In genomic region chr20:14947536-14947935, GRCh38 we compare ENCODE assay signal across 14 cellular contexts.
A peak's percentile ranks its signal among the peaks of the same experiment; 100 is the strongest.
DNase-seq lines count a peak whose midpoint lies in the region; ATAC-seq and TF ChIP-seq lines count a peak whose summit lies in the region.
"Had no signal": no experiment of that assay in that cellular context is flagged by ENCODE, and none has a peak within 500 bp of the region (broad histone marks: within the 10 kb centered on the region; RNA-seq: fewer than 3 reads in every experiment).

No MANE protein-coding gene starts in this region.

- H3K4me2 ChIP-seq in parathyroid adenoma (ENCODE audit: low read length) = no peak overlapping the region
- H3K4me2 ChIP-seq: A549 had no signal

- DNase-seq in islet precursor cell (peak; percentile 68), Peyer's patch (no peak), lower lobe of right lung (no peak)
- no peak for DNase-seq in activated CD4-positive, alpha-beta T cell treated with anti-CD3 and anti-CD28 coated beads, Interleukin-2, amount 10 ng/mL, durations not matched to agents 7 days and 5 days
- DNase-seq: BE2C; CD4-positive, alpha-beta memory T cell; DMS153; DMS79 treated with DMSO at 0.1 percent for 48 hours; GF-D8; H7 had no signal

- H3K4me1 Mint-ChIP-seq in activated CD4-positive, alpha-beta T cell treated with anti-CD3 and anti-CD28 coated beads, Interleukin-2, amount 10 ng/mL, durations not matched to agents 7 days and 5 days = no peaks in the 10 kb centered on the region
- H3K4me1 Mint-ChIP-seq: CD4-positive, alpha-beta memory T cell had no signal

- H3K79me2 ChIP-seq in parathyroid adenoma = no peaks in the 10 kb centered on the region

- H3K9me3 Mint-ChIP-seq in activated CD4-positive, alpha-beta T cell treated with anti-CD3 and anti-CD28 coated beads, Interleukin-2, amount 10 ng/mL, durations not matched to agents 7 days and 5 days = no peaks in the 10 kb centered on the region

- H3K9ac ChIP-seq in HUES48 (ENCODE audit: low read depth, low read length) = no peak overlapping the region
- H3K9ac ChIP-seq in parathyroid adenoma = no peak overlapping the region

- ATAC-seq in lower lobe of right lung = no peak
- ATAC-seq: A549 had no signal

- no peak overlapping the region for H3K4me3 ChIP-seq in HUES48 (ENCODE audit: low read depth, low read length)
- H3K4me3 ChIP-seq in parathyroid adenoma (ENCODE audit: low read depth, low read length) = no peak overlapping the region
- H3K4me3 ChIP-seq in Peyer's patch = no peak overlapping the region
- no peak overlapping the region for H3K4me3 ChIP-seq in lower lobe of right lung
- H3K4me3 ChIP-seq: A549 had no signal

- H3K27me3 ChIP-seq in HUES48 (ENCODE audit: control insufficient read depth, insufficient read depth, low read length) (no peaks in the 10 kb centered on the region), parathyroid adenoma (ENCODE audit: control insufficient read depth, insufficient read depth, low read length) (no peaks in the 10 kb centered on the region), Peyer's patch (no peaks in the 10 kb centered on the region), lower lobe of right lung (ENCODE audit: low read depth) (no peaks in the 10 kb centered on the region)
- H3K27me3 ChIP-seq: BE2C had no signal

- TF ChIP-seq CTCF in parathyroid adenoma (IDR thresholded peaks at IDR 0.05) (no peak), Peyer's patch (IDR thresholded peaks at IDR 0.05) (no peak), lower lobe of right lung (IDR thresholded peaks at IDR 0.05) (no peak)

- intact Hi-C loops in lower lobe of right lung (cut with DNase I) = no loop called here

- H3K36me3 ChIP-seq in HUES48 (ENCODE audit: control insufficient read depth, insufficient read depth, low read length) (no peaks in the 10 kb centered on the region), parathyroid adenoma (ENCODE audit: control insufficient read depth, insufficient read depth, low read length) (no peaks in the 10 kb centered on the region), Peyer's patch (no peaks in the 10 kb centered on the region), lower lobe of right lung (no peaks in the 10 kb centered on the region)
- H3K36me3 ChIP-seq: BE2C had no signal

- H3K36me3 Mint-ChIP-seq in activated CD4-positive, alpha-beta T cell treated with anti-CD3 and anti-CD28 coated beads, Interleukin-2, amount 10 ng/mL, durations not matched to agents 7 days and 5 days (ENCODE audit: low read depth) = no peaks in the 10 kb centered on the region
- H3K36me3 Mint-ChIP-seq: CD4-positive, alpha-beta memory T cell had no signal

- CTCF ChIA-PET in activated CD4-positive, alpha-beta T cell treated with anti-CD3 and anti-CD28 coated beads, Interleukin-2, amount 10 ng/mL, durations not matched to agents 7 days and 5 days (lab: Charles Lee) = no interaction called here

- H3K4me3 Mint-ChIP-seq in activated CD4-positive, alpha-beta T cell treated with anti-CD3 and anti-CD28 coated beads, Interleukin-2, amount 10 ng/mL, durations not matched to agents 7 days and 5 days = no peak overlapping the region

- peak overlapping the region; percentile 67 for H3K27ac ChIP-seq in HUES48 (ENCODE audit: low read depth, low read length)
- no peak overlapping the region for H3K27ac ChIP-seq in parathyroid adenoma
- H3K27ac ChIP-seq in Peyer's patch = no peak overlapping the region
- H3K27ac ChIP-seq in lower lobe of right lung = no peak overlapping the region
- H3K27ac ChIP-seq: C4-2B had no signal

- POLR2A ChIA-PET in activated CD4-positive, alpha-beta T cell treated with anti-CD3 and anti-CD28 coated beads, Interleukin-2, amount 10 ng/mL, durations not matched to agents 7 days and 5 days (lab: Charles Lee) = no interaction called here

- H3K27me3 Mint-ChIP-seq in activated CD4-positive, alpha-beta T cell treated with anti-CD3 and anti-CD28 coated beads, Interleukin-2, amount 10 ng/mL, durations not matched to agents 7 days and 5 days = no peaks in the 10 kb centered on the region
- H3K27me3 Mint-ChIP-seq: CD4-positive, alpha-beta memory T cell had no signal

- no peak for TF ChIP-seq POLR2A in Peyer's patch (IDR thresholded peaks at IDR 0.05)

- H3K4me1 ChIP-seq in HUES48 (ENCODE audit: control insufficient read depth, insufficient read depth, low read length) = peaks cover 48% of the 10 kb centered on the region
- H3K4me1 ChIP-seq in parathyroid adenoma = peaks cover 15% of the 10 kb centered on the region
- H3K4me1 ChIP-seq in Peyer's patch = no peaks in the 10 kb centered on the region
- no peaks in the 10 kb centered on the region for H3K4me1 ChIP-seq in lower lobe of right lung

- peak overlapping the region; percentile 54 for H2AFZ ChIP-seq in parathyroid adenoma

- H3K27ac Mint-ChIP-seq in activated CD4-positive, alpha-beta T cell treated with anti-CD3 and anti-CD28 coated beads, Interleukin-2, amount 10 ng/mL, durations not matched to agents 7 days and 5 days = no peak overlapping the region
- H3K27ac Mint-ChIP-seq: CD4-positive, alpha-beta memory T cell had no signal

- H3K9me3 ChIP-seq in HUES48 (ENCODE audit: control insufficient read depth, insufficient read depth, low read length) = no peaks in the 10 kb centered on the region
- H3K9me3 ChIP-seq in parathyroid adenoma (ENCODE audit: control insufficient read depth, low read length) = no peaks in the 10 kb centered on the region
- no peaks in the 10 kb centered on the region for H3K9me3 ChIP-seq in Peyer's patch
- H3K9me3 ChIP-seq in lower lobe of right lung = no peaks in the 10 kb centered on the region
- H3K9me3 ChIP-seq: A549, BE2C had no signal
